Comparison of ENCODE assay signal across 9 cellular contexts in the genomic region with DNA sequence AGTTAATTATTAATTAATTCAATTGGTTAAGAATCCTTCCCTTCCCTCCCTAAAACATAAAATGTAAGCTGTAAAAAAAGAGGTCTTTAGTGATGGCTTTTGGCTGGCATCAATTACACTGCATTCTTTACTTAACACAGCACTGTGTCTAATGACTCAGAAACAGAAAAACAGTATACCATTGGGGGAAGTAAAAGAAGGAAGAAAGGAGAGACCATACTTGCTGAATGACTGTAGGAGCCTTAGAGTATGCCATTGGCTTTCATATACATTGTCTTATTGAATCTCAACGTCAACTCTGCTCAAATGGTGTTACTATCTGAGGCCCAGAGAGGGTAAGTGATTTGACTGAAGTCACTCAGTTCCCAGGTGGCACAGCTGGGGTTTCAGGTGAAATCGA. TPM values are rescaled to one million over a fixed set of nuclear protein-coding genes. Genes with fewer than 3 reads are reported as not detected.
DNase-seq lines count a peak whose midpoint lies in the region; ATAC-seq and TF ChIP-seq lines count a peak whose summit lies in the region.
"Had no signal": no experiment of that assay in that cellular context is flagged by ENCODE, and none has a peak within 500 bp of the region (broad histone marks: within the 10 kb centered on the region; RNA-seq: fewer than 3 reads in every experiment).

No MANE protein-coding gene starts in this region.

- no peaks in the 10 kb centered on the region for H3K9me3 Mint-ChIP-seq in mesothelial cell of epicardium

- H3K36me3 ChIP-seq in mesenchymal stem cell (ENCODE audit: control insufficient read depth in 1 of 2, insufficient read depth in 2 of 2, low read depth in 1 of 2, low read length in 2 of 2) = no peaks in the 10 kb centered on the region
- no peaks in the 10 kb centered on the region for H3K36me3 ChIP-seq in colonic mucosa

- peaks cover 3% of the 10 kb centered on the region for H3K4me1 ChIP-seq in mesenchymal stem cell (ENCODE audit: control insufficient read depth, insufficient read depth, low read depth, low read length)
- H3K4me1 ChIP-seq in colonic mucosa = peaks cover 7% of the 10 kb centered on the region

- no peak for TF ChIP-seq POLR2A in NB4 (IDR thresholded peaks at IDR 0.05; ENCODE audit: extremely low read depth, insufficient read length)

- no peak overlapping the region for H3K18ac ChIP-seq in mesenchymal stem cell (ENCODE audit: low read depth in 1 of 2, low read length in 2 of 2)

- intact Hi-C loops in colonic mucosa (cut with DNase I) = no loop called here

- peaks cover 10% of the 10 kb centered on the region for H3K4me1 Mint-ChIP-seq in mesothelial cell of epicardium

- H3K27me3 ChIP-seq in mesenchymal stem cell (ENCODE audit: control insufficient read depth in 1 of 2, insufficient read depth in 1 of 2, low read length in 2 of 2) (no peaks in the 10 kb centered on the region), colonic mucosa (no peaks in the 10 kb centered on the region)

- 94% methylated on average over 2 of the region's 2 CpGs for WGBS in mesenchymal stem cell

- H3K36me3 Mint-ChIP-seq in mesothelial cell of epicardium = no peaks in the 10 kb centered on the region

- no peak overlapping the region for H3K4me2 ChIP-seq in mesenchymal stem cell (ENCODE audit: low read length, poor library complexity, severe bottlenecking)

- H2BK5ac ChIP-seq in mesenchymal stem cell (ENCODE audit: low read depth, low read length, poor library complexity, severe bottlenecking) = peak overlapping the region; percentile 57

- H3K27ac ChIP-seq in mesenchymal stem cell (ENCODE audit: low read length, poor library complexity, severe bottlenecking) (peak overlapping the region; percentile 12), colonic mucosa (no peak overlapping the region)

- no peak overlapping the region for H3K4ac ChIP-seq in mesenchymal stem cell (ENCODE audit: low read depth in 1 of 2, low read length in 2 of 2)

- no peak overlapping the region for H2BK12ac ChIP-seq in mesenchymal stem cell (ENCODE audit: low read length in 2 of 2)

- no peak overlapping the region for H3K4me3 Mint-ChIP-seq in mesothelial cell of epicardium

- H3K27ac Mint-ChIP-seq in mesothelial cell of epicardium = no peak overlapping the region

- H3K9ac ChIP-seq in mesenchymal stem cell (ENCODE audit: low read length) (no peak overlapping the region), colonic mucosa (ENCODE audit: low read depth in 2 of 2, low read length in 2 of 2) (no peak overlapping the region)

- H2AK5ac ChIP-seq in mesenchymal stem cell (ENCODE audit: low read length, severe bottlenecking) = peak overlapping the region; percentile 80

- H3K79me1 ChIP-seq in mesenchymal stem cell (replicated peaks; ENCODE audit: low read length, poor library complexity, severe bottlenecking) = no peaks in the 10 kb centered on the region

- no peak overlapping the region for H2AFZ ChIP-seq in mesenchymal stem cell (ENCODE audit: low read depth, low read length)

- H3K14ac ChIP-seq in mesenchymal stem cell (ENCODE audit: low read length in 2 of 2) = no peak overlapping the region

- no peak overlapping the region for H3K23ac ChIP-seq in mesenchymal stem cell (ENCODE audit: low read length in 2 of 2)

- no peak overlapping the region for H4K91ac ChIP-seq in mesenchymal stem cell (ENCODE audit: low read length)

- ATAC-seq in GM19023 (IDR thresholded peaks at IDR 0.05; ENCODE audit: unreplicated experiment) = peak; percentile 89
- peak; percentile 95 for ATAC-seq in HG02840 (IDR thresholded peaks at IDR 0.05; ENCODE audit: low FRiP score, unreplicated experiment)

- H3K9me3 ChIP-seq in mesenchymal stem cell (ENCODE audit: control insufficient read depth, low read length) = no peaks in the 10 kb centered on the region
- H3K9me3 ChIP-seq in colonic mucosa = no peaks in the 10 kb centered on the region

- in situ Hi-C loops in KBM-7 (cut with MboI; ENCODE audit: low pct_unique_long_range_greater_than_20kb, low sequenced_read_pairs) = loop anchor here (25.0 kb wide), 3 partner anchors 244 to 1044 kb away; no protein-coding TSS in a partner anchor

- no peaks in the 10 kb centered on the region for H3K27me3 Mint-ChIP-seq in mesothelial cell of epicardium (ENCODE audit: low read depth)

- H2BK15ac ChIP-seq in mesenchymal stem cell (ENCODE audit: low read depth, poor library complexity, severe bottlenecking) = no peak overlapping the region

- no peak overlapping the region for H3K4me3 ChIP-seq in NB4 (ENCODE audit: low read depth, low read length)
- no peak overlapping the region for H3K4me3 ChIP-seq in mesenchymal stem cell (ENCODE audit: insufficient read depth in 1 of 2, low read depth in 1 of 2, low read length in 2 of 2)
- H3K4me3 ChIP-seq in colonic mucosa = no peak overlapping the region

- DNase-seq in NB4 (ENCODE audit: low read depth) (peak; percentile 33), mesenchymal stem cell (no peak), colonic mucosa (no peak), mesothelial cell of epicardium (ENCODE audit: low spot score in 2 of 2, unreplicated experiment in 2 of 2) (no peak), KBM-7 (no peak)
- DNase-seq in effector CD4-positive, alpha-beta T cell = no peak
- DNase-seq: activated naive CD4-positive, alpha-beta T cell had no signal

- H2BK120ac ChIP-seq in mesenchymal stem cell (ENCODE audit: low read depth, low read length) = no peak overlapping the region

- TF ChIP-seq CTCF in NB4 (IDR thresholded peaks at IDR 0.05; ENCODE audit: low read depth, low read length) (no peak), colonic mucosa (IDR thresholded peaks at IDR 0.05) (no peak), mesothelial cell of epicardium (IDR thresholded peaks at IDR 0.05; ENCODE audit: unreplicated experiment) (no peak)

- no peak overlapping the region for H4K8ac ChIP-seq in mesenchymal stem cell (ENCODE audit: low read length)

RNA-seq across cellular contexts. Expression of gene CITED2, which starts 18.4 kb away (rescaled TPM):
- polyA plus RNA-seq in mesenchymal stem cell (2013, experiment 1 of 2) = 334 TPM
- polyA plus RNA-seq in mesenchymal stem cell (2013, experiment 2 of 2) = 337 TPM
- 100 to 1,000 TPM; 113 to 119 TPM for total RNA-seq in colonic mucosa
- total RNA-seq in mesothelial cell of epicardium = 85.0 to 92.9 TPM (median 91.1 TPM) in 3 replicates
